ENCODE assay signal across 11 cellular contexts in the genomic region with DNA sequence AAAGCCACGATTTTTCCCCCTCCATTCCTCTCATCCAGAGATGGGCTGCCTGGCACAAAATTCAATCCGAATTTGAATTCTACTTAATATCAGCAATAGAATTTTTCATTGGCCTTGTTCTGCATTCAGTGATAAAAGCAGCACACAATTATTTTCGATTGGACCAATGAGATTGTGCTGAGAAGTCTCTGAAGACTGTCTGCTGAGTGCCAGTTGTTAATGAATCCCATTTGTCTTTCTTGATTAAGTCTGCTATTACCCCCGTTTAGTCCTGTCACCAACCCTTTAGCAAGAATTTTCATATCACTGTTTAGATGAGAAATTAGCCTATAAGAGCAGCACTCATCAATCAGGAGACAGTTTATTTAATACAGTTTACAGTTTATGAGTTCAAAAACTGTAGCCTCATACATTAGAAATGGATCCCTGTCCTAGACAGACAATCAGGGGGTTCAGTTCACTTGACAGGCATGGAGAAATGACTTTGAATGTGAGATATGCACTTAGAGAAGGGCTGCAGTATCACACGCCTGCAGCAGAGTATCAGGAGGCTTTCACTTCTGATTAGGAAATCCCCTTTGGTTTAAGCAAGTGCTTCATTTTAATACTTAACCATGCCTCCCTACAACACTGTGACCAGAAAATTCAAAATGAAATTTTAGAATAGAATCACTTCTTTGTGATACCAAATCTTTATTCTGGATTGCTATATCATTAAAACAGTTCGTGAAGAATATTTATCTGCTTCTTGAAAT.
DNase-seq lines count a peak whose midpoint lies in the region; ATAC-seq and TF ChIP-seq lines count a peak whose summit lies in the region.
"Had no signal": no experiment of that assay in that cellular context is flagged by ENCODE, and none has a peak within 500 bp of the region (broad histone marks: within the 10 kb centered on the region; RNA-seq: fewer than 3 reads in every experiment).

No MANE protein-coding gene starts in this region.

- intact Hi-C loops in natural killer cell (cut with micrococcal nuclease), result no loop called here

- no peaks in the 10 kb centered on the region for H4K20me1 ChIP-seq in H9 (ENCODE audit: control insufficient read depth, insufficient read depth, insufficient read length)

- H3K27ac Mint-ChIP-seq in natural killer cell (no peak overlapping the region), H9 (no peak overlapping the region)

- H3K23ac ChIP-seq in H9 (ENCODE audit: insufficient read length, low read depth, low read length), result no peak overlapping the region

- no peak overlapping the region for H3K18ac ChIP-seq in H9 (ENCODE audit: insufficient read length, low read depth, low read length)

- 0 out of 2 replicates have a peak, but pooled peaks cover 1% of the 10 kb centered on the region for H3K79me2 ChIP-seq in H9 (ENCODE audit: insufficient read depth, low read length)

- no peaks in the 10 kb centered on the region for H3K4me1 ChIP-seq in H9 (ENCODE audit: insufficient read depth, low read length)

- H3K4me1 Mint-ChIP-seq in natural killer cell, result no peaks in the 10 kb centered on the region
- peaks cover 3 to 7% of the 10 kb centered on the region in 2 experiments; a peak in 3 of 4 replicates for H3K4me1 Mint-ChIP-seq in H9

- H3K9me3 Mint-ChIP-seq in natural killer cell (peaks cover 0 to 15% of the 10 kb centered on the region in 2 donors), H9 (no peaks in the 10 kb centered on the region)

- no peak overlapping the region for H2BK120ac ChIP-seq in H9 (ENCODE audit: low read depth, low read length, poor library complexity, severe bottlenecking)

- H4K91ac ChIP-seq in H9 (ENCODE audit: insufficient read length, low read depth, low read length), result no peak overlapping the region

- no peak overlapping the region for H4K8ac ChIP-seq in H9 (replicated peaks; ENCODE audit: insufficient read length, low read depth, low read length)

- H3K79me1 ChIP-seq in H9 (ENCODE audit: insufficient read depth, low read depth, low read length, poor library complexity, severe bottlenecking), result no peaks in the 10 kb centered on the region

- H2AFZ ChIP-seq in H9 (ENCODE audit: low read length), result no peak overlapping the region

- no peak overlapping the region for H3K56ac ChIP-seq in H9 (ENCODE audit: insufficient read length, low read depth, low read length)

- ATAC-seq in GM18858 (IDR thresholded peaks at IDR 0.05; ENCODE audit: unreplicated experiment) (peak; percentile 97), left lobe of liver (peak; percentile 78), natural killer cell (no peak)

- H2BK15ac ChIP-seq in H9 (ENCODE audit: low read depth, low read length), result no peak overlapping the region

- no peak overlapping the region for H2BK20ac ChIP-seq in H9 (ENCODE audit: low read depth, low read length, poor library complexity, severe bottlenecking)

- H3K4me3 Mint-ChIP-seq in natural killer cell, result no peak overlapping the region
- no peak overlapping the region for H3K4me3 Mint-ChIP-seq in H9

- no peaks in the 10 kb centered on the region for H3K23me2 ChIP-seq in H9 (ENCODE audit: insufficient read length, low read depth, low read length, poor library complexity, severe bottlenecking)

- no CpG with 5 or more reads among the region's 6 CpGs for WGBS in H9 (ENCODE audit: extremely low coverage, insufficient read length, low lambda C conversion rate)

- H3T11ph ChIP-seq in H9 (ENCODE audit: low read length), result no peak overlapping the region

- no peaks in the 10 kb centered on the region for H3K9me3 ChIP-seq in H9 (ENCODE audit: control insufficient read depth, low read depth, low read length)

- no peaks in the 10 kb centered on the region for H3K27me3 Mint-ChIP-seq in natural killer cell (ENCODE audit: low read depth in 2 of 2)
- H3K27me3 Mint-ChIP-seq in H9 (ENCODE audit: low read depth), result no peaks in the 10 kb centered on the region

- no peak overlapping the region for H3K4ac ChIP-seq in H9 (ENCODE audit: low read depth, low read length)

- H3K14ac ChIP-seq in H9 (ENCODE audit: insufficient read depth, low read length), result no peak overlapping the region

- DNase-seq in HCEC 1CT (peak; percentile 32), LHCN-M2 (ENCODE audit: low read depth) (peak; percentile 8), left lobe of liver (ENCODE audit: low spot score) (no peak), natural killer cell (no peak), NCI-H187 (lab: John Stamatoyannopoulos, UW) (no peak), C1 segment of cervical spinal cord (lab: John Stamatoyannopoulos, UW) (no peak), H9 (no peak)
- DNase-seq: glutamatergic neuron; NCI-H1105 treated with DMSO at 0.1 percent for 48 hours; stimulated activated CD4-positive, alpha-beta T cell treated with anti-CD3 and anti-CD28 coated beads, Interleukin-12 subunit alpha, Interleukin-12 subunit beta, amount 100 ng/mL, for 4 hours had no signal

- H3K27ac ChIP-seq in H9 (ENCODE audit: insufficient read length, low read depth, low read length), result no peak overlapping the region

- H4K5ac ChIP-seq in H9 (ENCODE audit: insufficient read length, low read depth, low read length), result no peak overlapping the region

- H2BK5ac ChIP-seq in H9 (ENCODE audit: insufficient read length, low read length), result no peak overlapping the region

- TF ChIP-seq CTCF in natural killer cell (IDR thresholded peaks at IDR 0.05) (no peak), H9 (conservative IDR thresholded peaks at IDR 0.05) (no peak)

- no peaks in the 10 kb centered on the region for H3K27me3 ChIP-seq in H9 (ENCODE audit: insufficient read depth, low read length)

- no peak overlapping the region for H2AK5ac ChIP-seq in H9 (ENCODE audit: insufficient read length, low read length)

- no peaks in the 10 kb centered on the region for H3K36me3 Mint-ChIP-seq in natural killer cell
- no peaks in the 10 kb centered on the region for H3K36me3 Mint-ChIP-seq in H9 (ENCODE audit: insufficient read depth in 1 of 3, low read depth in 3 of 3)

- H2BK12ac ChIP-seq in H9 (ENCODE audit: insufficient read length, low read depth, low read length), result no peak overlapping the region

- H3K4me2 ChIP-seq in H9 (ENCODE audit: insufficient read depth, insufficient read length, low read length), result no peak overlapping the region

- H3K9ac ChIP-seq in H9 (ENCODE audit: extremely low read depth, insufficient read length, low read length), result no peak overlapping the region

Comparison
In these comparisons a context has a peak if more than half of its experiments do, and no peak if none do; other contexts are left out.
1. ATAC-seq: peak in GM18858 (single experiment) and left lobe of liver (single experiment); none in natural killer cell (0 of 3).
2. DNase-seq: peak in HCEC 1CT (single experiment) and LHCN-M2 (single experiment); none in left lobe of liver (single experiment), natural killer cell (single experiment), NCI-H187 (0 of 2), C1 segment of cervical spinal cord (0 of 14) and H9 (single experiment).